In the genomic region with DNA sequence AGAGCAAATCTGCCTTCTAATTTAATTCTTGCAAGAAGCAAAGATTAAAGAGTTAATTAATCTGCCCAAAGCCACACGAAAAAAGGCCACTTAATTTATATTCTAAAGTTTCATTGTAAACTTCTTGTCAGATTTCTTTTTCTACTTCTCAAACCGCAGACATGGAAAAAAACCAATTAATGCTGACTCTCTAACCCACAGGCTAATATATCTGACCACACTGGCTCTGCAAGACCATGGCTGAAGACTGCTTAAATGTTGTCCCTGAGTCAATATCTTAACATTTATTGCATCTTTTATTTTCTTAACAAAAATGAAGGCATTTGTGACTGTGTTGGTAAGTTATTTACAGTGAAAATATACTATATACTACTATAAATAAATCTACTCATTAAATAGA, we compare ENCODE assay signal across 22 cellular contexts.
DNase-seq lines count a peak whose midpoint lies in the region; ATAC-seq, FAIRE-seq and TF ChIP-seq lines count a peak whose summit lies in the region.
"Had no signal": no experiment of that assay in that cellular context is flagged by ENCODE, and none has a peak within 500 bp of the region (broad histone marks: within the 10 kb centered on the region; RNA-seq: fewer than 3 reads in every experiment).

No MANE protein-coding gene starts in this region.

- RAD21 ChIA-PET in GM12878 (lab: Charles Lee; ENCODE audit: unreplicated experiment): no interaction called here

- no peaks in the 10 kb centered on the region for H3F3A ChIP-seq in MM.1S (ENCODE audit: insufficient read depth, low read length)

- no peak for FAIRE-seq in GM12878 (lab: Jason Lieb, UNC)
- FAIRE-seq: A204.1, GM12891, GM18507, H54 had no signal

- no peaks in the 10 kb centered on the region for H3K9me2 ChIP-seq in MM.1S (replicated peaks; ENCODE audit: insufficient read depth, low read length)

- H3K9ac ChIP-seq in MM.1S (ENCODE audit: low read length) (no peak overlapping the region), GM12878 (ENCODE audit: control insufficient read depth, insufficient read depth, low read length) (no peak overlapping the region)
- H3K9ac ChIP-seq: BLaER1 had no signal

- no peak overlapping the region for H3K4me2 ChIP-seq in MM.1S (ENCODE audit: low read depth, low read length)
- H3K4me2 ChIP-seq in GM12878 (ENCODE audit: control insufficient read depth, insufficient read depth): no peak overlapping the region
- H3K4me2 ChIP-seq: BLaER1, GM23338 had no signal

- TF ChIP-seq RAD21 in GM12878 (IDR thresholded peaks at IDR 0.05; ENCODE audit: insufficient read depth, low read depth, low read length): no peak

- no peak overlapping the region for H2AFZ ChIP-seq in MM.1S (ENCODE audit: low read length)
- H2AFZ ChIP-seq in GM12878 (ENCODE audit: control insufficient read depth, low read depth, low read length): no peak overlapping the region
- H2AFZ ChIP-seq: GM23338 had no signal

- H3K4me1 ChIP-seq in MM.1S (ENCODE audit: low read length): no peaks in the 10 kb centered on the region
- no peaks in the 10 kb centered on the region for H3K4me1 ChIP-seq in GM12878 (ENCODE audit: control insufficient read depth, insufficient read depth, low read length)
- H3K4me1 ChIP-seq: BLaER1, Caco-2, HAP-1 had no signal

- WGBS in GM12878 (ENCODE audit: insufficient coverage, insufficient replicate concordance, low lambda C conversion rate, missing lambda C conversion rate): 0% methylated on average over 2 of the region's 2 CpGs

- SMC1A ChIA-PET in GM12878 (lab: Charles Lee; ENCODE audit: uncharacterized antibody, unreplicated experiment): no interaction called here

- TF ChIP-seq EP300 in GM12878 (IDR thresholded peaks at IDR 0.05; ENCODE audit: borderline replicate concordance in 1 of 2, control insufficient read depth in 1 of 2, low read depth in 2 of 2, low read length in 2 of 2): no peak

- no TSS peak for BruUV-seq in GM12878 (replicated peaks; lab: Mats Ljungman, UMichigan)

- no peak overlapping the region for H3K27ac ChIP-seq in MM.1S (ENCODE audit: low read length)
- H3K27ac ChIP-seq in GM12878 (ENCODE audit: control insufficient read depth, insufficient read depth): no peak overlapping the region
- H3K27ac ChIP-seq: BLaER1, C4-2B had no signal

- in situ Hi-C loops in GM12878 (cut with MboI): no loop called here

- no peak for TF ChIP-seq CTCF in MM.1S (IDR thresholded peaks at IDR 0.05; ENCODE audit: low read length)
- no peak for TF ChIP-seq CTCF in GM12878 (IDR thresholded peaks at IDR 0.05 in 2 of 3, conservative IDR thresholded peaks at IDR 0.05 in 1 of 3; ENCODE audit: control insufficient read depth in 2 of 3, extremely low read depth in 1 of 3, insufficient read depth in 1 of 3, low read depth in 3 of 3, low read length in 3 of 3)

- H3K4me3 ChIP-seq in MM.1S (ENCODE audit: low read length) (no peak overlapping the region), GM12878 (no peak overlapping the region)
- H3K4me3 ChIP-seq: BLaER1, GM23338, HAP-1 had no signal

- H3K36me3 ChIP-seq in MM.1S (replicated peaks; ENCODE audit: insufficient read depth, low read length) (no peaks in the 10 kb centered on the region), GM12878 (ENCODE audit: control insufficient read depth in 2 of 2, insufficient read depth in 2 of 2, low read length in 1 of 2) (no peaks in the 10 kb centered on the region)
- H3K36me3 ChIP-seq: BLaER1, HAP-1 had no signal

- H3K27me3 ChIP-seq in MM.1S (replicated peaks; ENCODE audit: insufficient read depth, low read length) (no peaks in the 10 kb centered on the region), GM12878 (replicated peaks in 1 of 2; ENCODE audit: control insufficient read depth in 2 of 2, insufficient read depth in 2 of 2, low read length in 1 of 2) (no peaks in the 10 kb centered on the region)
- H3K27me3 ChIP-seq: BLaER1 had no signal

- ATAC-seq in GM12878: no peak
- ATAC-seq: CD8-positive, alpha-beta T cell; GM23338 had no signal

- H3K9me3 ChIP-seq in MM.1S (replicated peaks; ENCODE audit: insufficient read depth, low read length) (no peaks in the 10 kb centered on the region), GM12878 (replicated peaks; ENCODE audit: control insufficient read depth, insufficient read depth, low read length) (no peaks in the 10 kb centered on the region; the same call in 2 of the 3 replicates)
- H3K9me3 ChIP-seq: BLaER1, Caco-2, HAP-1 had no signal

- CTCF ChIA-PET in GM12878 (lab: Yijun Ruan, JAX): no interaction called here

- peak; percentile 52 for DNase-seq in A172 (ENCODE audit: low spot score)
- DNase-seq in H4 (ENCODE audit: low spot score): peak; percentile 88
- DNase-seq in MM.1S: peak; percentile 27
- DNase-seq in GM12878 (ENCODE audit: low read depth, low spot score): no peak
- no peak for DNase-seq in NCI-H345 (lab: John Stamatoyannopoulos, UW)
- DNase-seq in activated naive CD4-positive, alpha-beta T cell treated with anti-CD3 and anti-CD28 coated beads, Interleukin-2, amount 50 U/mL, for 16 hours: no peak
- DNase-seq in RPMI8226: no peak
- DNase-seq: Caco-2; CD4-positive, CD25-positive, alpha-beta regulatory T cell; CD8-positive, alpha-beta T cell; DMS153; EL; GDM1; HFFc6 had no signal

- POLR2A ChIA-PET in GM12878 (lab: Charles Lee): interaction anchor here (0.5 kb wide), 1 partner anchor 513 kb away, joined by 3 read pairs; no protein-coding TSS in a partner anchor

- no peaks in the 10 kb centered on the region for H4K20me1 ChIP-seq in MM.1S (ENCODE audit: insufficient read depth, low read length)
- no peaks in the 10 kb centered on the region for H4K20me1 ChIP-seq in GM12878 (ENCODE audit: control insufficient read depth, insufficient read depth)
- H4K20me1 ChIP-seq: BLaER1 had no signal

- no peak for TF ChIP-seq POLR2A in GM12878 (IDR thresholded peaks at IDR 0.05; ENCODE audit: low read depth, low read length)

- intact Hi-C loops in GM12878 (cut with micrococcal nuclease; ENCODE audit: unreplicated experiment): no loop called here

- H3K79me2 ChIP-seq in MM.1S (ENCODE audit: low read length) (no peaks in the 10 kb centered on the region), GM12878 (ENCODE audit: control insufficient read depth, insufficient read depth, low read length) (no peaks in the 10 kb centered on the region)

TF ChIP-seq in GM12878, 131 proteins besides CTCF, POLR2A, EP300 and RAD21:
- TF ChIP-seq MTA2 (IDR thresholded peaks at IDR 0.05; ENCODE audit: low read depth) (peak; percentile 73; the same call in 1 of the 2 replicates), NRF1 (conservative IDR thresholded peaks at IDR 0.05; ENCODE audit: low read depth, low read length) (no peak)

Comparison
In these comparisons a context has a peak if more than half of its experiments do, and no peak if none do; other contexts are left out.
1. DNase-seq: peak in A172 (single experiment), H4 (single experiment) and MM.1S (single experiment); none in GM12878 (single experiment), NCI-H345 (single experiment), activated naive CD4-positive, alpha-beta T cell treated with anti-CD3 and anti-CD28 coated beads, Interleukin-2, amount 50 U/mL, for 16 hours (single experiment) and RPMI8226 (single experiment).